ENCODE assay signal across 30 cellular contexts in the genomic region with DNA sequence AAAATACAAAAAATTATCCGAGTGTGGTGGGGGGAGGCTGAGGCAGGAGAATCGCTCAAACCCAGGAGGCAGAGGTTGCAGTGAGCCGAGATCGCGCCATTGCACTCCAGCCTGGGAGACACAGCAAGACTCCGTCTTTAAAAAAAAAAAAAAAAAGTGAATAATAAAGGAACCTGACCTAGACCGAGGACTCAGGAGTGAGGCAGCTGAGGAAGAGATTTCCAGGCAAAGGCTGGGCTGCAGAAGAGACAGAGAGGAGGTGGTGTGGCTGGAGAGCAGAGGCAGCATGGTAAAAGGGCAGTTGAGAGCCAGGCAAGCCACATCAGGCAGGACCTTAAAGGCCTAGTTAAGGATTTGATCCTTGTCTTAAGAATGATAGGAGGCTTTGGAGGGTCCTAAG.
"Had no signal": no experiment of that assay in that cellular context is flagged by ENCODE, and none has a peak within 500 bp of the region (broad histone marks: within the 10 kb centered on the region; RNA-seq: fewer than 3 reads in every experiment).

No MANE protein-coding gene starts in this region.

- H3K9me3 Mint-ChIP-seq: activated CD4-positive, alpha-beta memory T cell treated with anti-CD3 and anti-CD28 coated beads, Interleukin-2, amount 10 ng/mL, durations not matched to agents 7 days and 5 days; activated CD4-positive, alpha-beta T cell treated with anti-CD3 and anti-CD28 coated beads, Interleukin-2, amount 10 ng/mL, durations not matched to agents 7 days and 5 days; activated naive CD4-positive, alpha-beta T cell treated with anti-CD3 and anti-CD28 coated beads, Interleukin-2, amount 10 ng/mL, durations not matched to agents 7 days and 5 days; activated naive CD4-positive, alpha-beta T cell treated with anti-CD3 and anti-CD28 coated beads, Interleukin-2, amount 50 U/mL, for 72 hours; activated naive CD8-positive, alpha-beta T cell treated with anti-CD3 and anti-CD28 coated beads, Interleukin-2, amount 10 ng/mL, durations not matched to agents 7 days and 5 days; activated T-cell treated with anti-CD3 and anti-CD28 coated beads, Interleukin-2, amount 50 U/mL, for 24 hours; activated T-cell treated with anti-CD3 and anti-CD28 coated beads, Interleukin-2, amount 50 U/mL, for 72 hours; T-helper 2 cell treated with Interferon-gamma antibody and Interleukin-4, amounts not matched to agents 5 μg/mL and 100 μg/mL, for 36 hours had no signal

- H3K36me3 ChIP-seq: ascending aorta, breast epithelium, cardiac muscle cell, colonic mucosa, esophagus squamous epithelium, gastroesophageal sphincter had no signal

- ATAC-seq: activated naive CD4-positive, alpha-beta T cell treated with anti-CD3 and anti-CD28 coated beads, Interleukin-2, amount 50 U/mL, for 72 hours; activated T-cell treated with anti-CD3 and anti-CD28 coated beads, Interleukin-2, amount 50 U/mL, for 72 hours; T-helper 17 cell had no signal

- H3K4me3 ChIP-seq: ascending aorta, breast epithelium, cardiac muscle cell, colonic mucosa, esophagus squamous epithelium, gastroesophageal sphincter had no signal

- H3K36me3 Mint-ChIP-seq: activated naive CD4-positive, alpha-beta T cell treated with anti-CD3 and anti-CD28 coated beads, Interleukin-2, amount 10 ng/mL, durations not matched to agents 7 days and 5 days; activated naive CD4-positive, alpha-beta T cell treated with anti-CD3 and anti-CD28 coated beads, Interleukin-2, amount 50 U/mL, for 72 hours; activated naive CD8-positive, alpha-beta T cell treated with anti-CD3 and anti-CD28 coated beads, Interleukin-2, amount 10 ng/mL, durations not matched to agents 7 days and 5 days; brain had no signal

- H3K27ac ChIP-seq: ascending aorta, breast epithelium, cardiac muscle cell, colonic mucosa, epithelial cell of prostate, gastroesophageal sphincter had no signal

- DNase-seq: activated CD4-positive, alpha-beta memory T cell treated with anti-CD3 and anti-CD28 coated beads, Interleukin-2, amount 10 ng/mL, durations not matched to agents 7 days and 5 days; activated CD4-positive, alpha-beta T cell treated with anti-CD3 and anti-CD28 coated beads for 1 hour; activated CD4-positive, alpha-beta T cell treated with anti-CD3 and anti-CD28 coated beads for 4 hours; activated CD4-positive, alpha-beta T cell treated with anti-CD3 and anti-CD28 coated beads, Interleukin-2, amount 10 ng/mL, durations not matched to agents 7 days and 5 days; activated CD4-positive, alpha-beta T cell treated with anti-CD3 and anti-CD28 coated beads, Interleukin-2, amount 50 U/mL, for 4 hours; activated CD8-positive, alpha-beta memory T cell treated with anti-CD3 and anti-CD28 coated beads, Interleukin-2, amount 50 U/mL, for 48 hours; activated gamma-delta T cell; activated naive CD4-positive, alpha-beta T cell; activated naive CD4-positive, alpha-beta T cell treated with anti-CD3 and anti-CD28 coated beads, Interleukin-2, amount 10 ng/mL, durations not matched to agents 7 days and 5 days; activated naive CD8-positive, alpha-beta T cell treated with anti-CD3 and anti-CD28 coated beads, Interleukin-2, amount 10 ng/mL, durations not matched to agents 7 days and 5 days; activated T-cell treated with anti-CD3 and anti-CD28 coated beads for 4 hours; activated T-cell treated with anti-CD3 and anti-CD28 coated beads, Interleukin-2, amount 50 U/mL, for 24 hours; activated T-cell treated with anti-CD3 and anti-CD28 coated beads, Interleukin-2, amount 50 U/mL, for 72 hours; central memory CD4-positive, alpha-beta T cell; cerebellar nuclear complex; colonic mucosa; effector CD8-positive, alpha-beta T cell; esophagus squamous epithelium; foreskin melanocyte; T-helper 1 cell; T-helper 17 cell; T1000 had no signal

- H3K27ac Mint-ChIP-seq: activated CD4-positive, alpha-beta memory T cell treated with anti-CD3 and anti-CD28 coated beads, Interleukin-2, amount 10 ng/mL, durations not matched to agents 7 days and 5 days; activated CD4-positive, alpha-beta T cell treated with anti-CD3 and anti-CD28 coated beads, Interleukin-2, amount 10 ng/mL, durations not matched to agents 7 days and 5 days; activated naive CD4-positive, alpha-beta T cell treated with anti-CD3 and anti-CD28 coated beads, Interleukin-2, amount 10 ng/mL, durations not matched to agents 7 days and 5 days; activated naive CD4-positive, alpha-beta T cell treated with anti-CD3 and anti-CD28 coated beads, Interleukin-2, amount 50 U/mL, for 72 hours; activated naive CD8-positive, alpha-beta T cell treated with anti-CD3 and anti-CD28 coated beads, Interleukin-2, amount 10 ng/mL, durations not matched to agents 7 days and 5 days; activated T-cell treated with anti-CD3 and anti-CD28 coated beads, Interleukin-2, amount 50 U/mL, for 24 hours; activated T-cell treated with anti-CD3 and anti-CD28 coated beads, Interleukin-2, amount 50 U/mL, for 72 hours; brain; T-helper 17 cell; T-helper 2 cell treated with Interferon-gamma antibody and Interleukin-4, amounts not matched to agents 5 μg/mL and 100 μg/mL, for 36 hours had no signal

- H3K27me3 Mint-ChIP-seq: activated naive CD4-positive, alpha-beta T cell treated with anti-CD3 and anti-CD28 coated beads, Interleukin-2, amount 10 ng/mL, durations not matched to agents 7 days and 5 days had no signal

- H3K4me1 Mint-ChIP-seq: activated CD4-positive, alpha-beta memory T cell treated with anti-CD3 and anti-CD28 coated beads, Interleukin-2, amount 10 ng/mL, durations not matched to agents 7 days and 5 days; activated CD4-positive, alpha-beta T cell treated with anti-CD3 and anti-CD28 coated beads, Interleukin-2, amount 10 ng/mL, durations not matched to agents 7 days and 5 days; activated naive CD4-positive, alpha-beta T cell treated with anti-CD3 and anti-CD28 coated beads, Interleukin-2, amount 10 ng/mL, durations not matched to agents 7 days and 5 days; activated naive CD8-positive, alpha-beta T cell treated with anti-CD3 and anti-CD28 coated beads, Interleukin-2, amount 10 ng/mL, durations not matched to agents 7 days and 5 days; T-helper 17 cell had no signal

- H3K9me3 ChIP-seq: ascending aorta, breast epithelium, colonic mucosa, esophagus squamous epithelium, gastroesophageal sphincter had no signal

- H3K27me3 ChIP-seq: ascending aorta, breast epithelium, cardiac muscle cell, colonic mucosa, gastroesophageal sphincter had no signal

- H3K4me3 Mint-ChIP-seq: activated CD4-positive, alpha-beta memory T cell treated with anti-CD3 and anti-CD28 coated beads, Interleukin-2, amount 10 ng/mL, durations not matched to agents 7 days and 5 days; activated CD4-positive, alpha-beta T cell treated with anti-CD3 and anti-CD28 coated beads, Interleukin-2, amount 10 ng/mL, durations not matched to agents 7 days and 5 days; activated naive CD4-positive, alpha-beta T cell treated with anti-CD3 and anti-CD28 coated beads, Interleukin-2, amount 10 ng/mL, durations not matched to agents 7 days and 5 days; activated naive CD8-positive, alpha-beta T cell treated with anti-CD3 and anti-CD28 coated beads, Interleukin-2, amount 10 ng/mL, durations not matched to agents 7 days and 5 days; activated T-cell treated with anti-CD3 and anti-CD28 coated beads, Interleukin-2, amount 50 U/mL, for 24 hours; activated T-cell treated with anti-CD3 and anti-CD28 coated beads, Interleukin-2, amount 50 U/mL, for 72 hours; brain; T-helper 17 cell; T-helper 2 cell treated with Interferon-gamma antibody and Interleukin-4, amounts not matched to agents 5 μg/mL and 100 μg/mL, for 36 hours had no signal

- H3K4me1 ChIP-seq: breast epithelium, colonic mucosa had no signal
